ENCODE assay signal across 15 cellular contexts in the genomic region with DNA sequence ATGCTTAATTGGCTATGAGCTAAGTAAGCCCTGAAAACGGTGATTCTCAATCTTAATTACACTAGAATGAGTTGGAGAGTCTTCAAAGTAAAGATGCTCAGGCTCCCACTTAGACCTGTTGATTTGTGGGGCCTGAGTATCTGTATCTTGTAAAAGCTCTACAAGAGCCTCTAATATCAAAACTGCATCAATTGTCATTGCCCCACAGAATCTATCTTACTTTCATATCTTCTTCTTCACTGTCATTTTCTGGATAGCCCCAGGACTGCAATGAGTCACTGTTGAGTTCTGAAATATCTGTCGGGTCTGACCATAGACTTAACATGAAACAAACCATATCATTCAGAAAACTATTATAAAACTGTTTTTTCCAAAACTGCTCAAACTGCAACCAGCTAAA.
DNase-seq lines count a peak whose midpoint lies in the region; ATAC-seq and TF ChIP-seq lines count a peak whose summit lies in the region.
"Had no signal": no experiment of that assay in that cellular context is flagged by ENCODE, and none has a peak within 500 bp of the region (broad histone marks: within the 10 kb centered on the region; RNA-seq: fewer than 3 reads in every experiment).

No MANE protein-coding gene starts in this region.

- H3K36me3 ChIP-seq in GM06990 (ENCODE audit: control insufficient read depth, insufficient read depth, low read length): no peaks in the 10 kb centered on the region
- H3K36me3 ChIP-seq: vagina had no signal

- DNase-seq in GM06990 (ENCODE audit: extremely low read depth, insufficient read length) (peak; percentile 18), caudate nucleus (lab: John Stamatoyannopoulos, UW) (no peak), cerebellar cortex (ENCODE audit: low spot score) (no peak)
- DNase-seq in activated effector memory CD4-positive, alpha-beta T cell treated with Interleukin-2 at 50 U/mL for 16 hours: no peak
- DNase-seq: DMS 273 treated with DMSO at 0.1 percent for 48 hours, mesenchymal stem cell, NCI-H1092, NCI-H446 treated with DMSO at 0.1 percent for 48 hours, T-helper 9 cell had no signal

- H3K27ac ChIP-seq in caudate nucleus (ENCODE audit: low read depth, low read length): no peak overlapping the region
- H3K27ac ChIP-seq: vagina had no signal

- no peak for TF ChIP-seq CTCF in GM06990 (IDR thresholded peaks at IDR 0.05; ENCODE audit: insufficient read depth, low read length, poor library complexity, severe bottlenecking)

- H3K4me3 ChIP-seq in GM06990 (replicated peaks; ENCODE audit: low read depth, low read length): no peak overlapping the region
- H3K4me3 ChIP-seq: GM23338, vagina had no signal

- H3K27me3 ChIP-seq in GM06990 (replicated peaks; ENCODE audit: control insufficient read depth, insufficient read depth, low read length): no peaks in the 10 kb centered on the region
- H3K27me3 ChIP-seq: vagina had no signal

- ATAC-seq in GM19035 (IDR thresholded peaks at IDR 0.05; ENCODE audit: unreplicated experiment) (peak; percentile 70), HG02759 (IDR thresholded peaks at IDR 0.05; ENCODE audit: unreplicated experiment) (peak; percentile 79), HG03520 (IDR thresholded peaks at IDR 0.05; ENCODE audit: unreplicated experiment) (peak; percentile 81), HG03139 (IDR thresholded peaks at IDR 0.05; ENCODE audit: unreplicated experiment) (no peak)
- ATAC-seq: GM23338 had no signal
